ENCODE assay signal across 1 cellular context in the genomic region with DNA sequence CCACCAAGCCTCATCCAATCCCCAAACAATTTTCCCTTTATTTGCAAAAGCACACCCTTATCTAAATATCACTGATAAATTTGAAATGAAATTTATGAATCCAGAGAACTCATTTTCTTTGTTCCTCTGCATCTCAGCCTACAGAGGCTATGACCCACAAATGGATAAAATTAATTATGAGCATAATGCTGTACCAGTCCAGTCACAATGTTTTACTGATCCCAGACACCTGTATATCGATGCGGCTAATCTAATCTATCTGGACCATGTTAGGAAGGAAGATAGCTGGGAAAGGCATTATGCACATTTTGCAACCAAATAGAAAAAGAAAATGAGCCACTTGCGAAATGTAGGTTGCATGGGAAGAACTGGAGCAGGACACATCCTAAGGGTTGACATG.
TF ChIP-seq lines count a peak whose summit lies in the region.

No MANE protein-coding gene starts in this region.

TF ChIP-seq in SK-N-SH, 30 proteins besides CTCF, POLR2A, EP300 and RAD21 (continued from another document):
- TF ChIP-seq, protein P1, sequence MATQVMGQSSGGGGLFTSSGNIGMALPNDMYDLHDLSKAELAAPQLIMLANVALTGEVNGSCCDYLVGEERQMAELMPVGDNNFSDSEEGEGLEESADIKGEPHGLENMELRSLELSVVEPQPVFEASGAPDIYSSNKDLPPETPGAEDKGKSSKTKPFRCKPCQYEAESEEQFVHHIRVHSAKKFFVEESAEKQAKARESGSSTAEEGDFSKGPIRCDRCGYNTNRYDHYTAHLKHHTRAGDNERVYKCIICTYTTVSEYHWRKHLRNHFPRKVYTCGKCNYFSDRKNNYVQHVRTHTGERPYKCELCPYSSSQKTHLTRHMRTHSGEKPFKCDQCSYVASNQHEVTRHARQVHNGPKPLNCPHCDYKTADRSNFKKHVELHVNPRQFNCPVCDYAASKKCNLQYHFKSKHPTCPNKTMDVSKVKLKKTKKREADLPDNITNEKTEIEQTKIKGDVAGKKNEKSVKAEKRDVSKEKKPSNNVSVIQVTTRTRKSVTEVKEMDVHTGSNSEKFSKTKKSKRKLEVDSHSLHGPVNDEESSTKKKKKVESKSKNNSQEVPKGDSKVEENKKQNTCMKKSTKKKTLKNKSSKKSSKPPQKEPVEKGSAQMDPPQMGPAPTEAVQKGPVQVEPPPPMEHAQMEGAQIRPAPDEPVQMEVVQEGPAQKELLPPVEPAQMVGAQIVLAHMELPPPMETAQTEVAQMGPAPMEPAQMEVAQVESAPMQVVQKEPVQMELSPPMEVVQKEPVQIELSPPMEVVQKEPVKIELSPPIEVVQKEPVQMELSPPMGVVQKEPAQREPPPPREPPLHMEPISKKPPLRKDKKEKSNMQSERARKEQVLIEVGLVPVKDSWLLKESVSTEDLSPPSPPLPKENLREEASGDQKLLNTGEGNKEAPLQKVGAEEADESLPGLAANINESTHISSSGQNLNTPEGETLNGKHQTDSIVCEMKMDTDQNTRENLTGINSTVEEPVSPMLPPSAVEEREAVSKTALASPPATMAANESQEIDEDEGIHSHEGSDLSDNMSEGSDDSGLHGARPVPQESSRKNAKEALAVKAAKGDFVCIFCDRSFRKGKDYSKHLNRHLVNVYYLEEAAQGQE (IDR thresholded peaks at IDR 0.05; ENCODE audit: low read depth, low read length), result no peak
- TF ChIP-seq MXI1 (IDR thresholded peaks at IDR 0.05; ENCODE audit: low read depth, low read length) (peak; percentile 19; the same call in 1 of the 2 replicates), NRF1 (IDR thresholded peaks at IDR 0.05; ENCODE audit: low read depth, low read length) (no peak), EZH2phosphoT487 (IDR thresholded peaks at IDR 0.05; ENCODE audit: borderline replicate concordance, low read depth) (no peak), RFX5 (IDR thresholded peaks at IDR 0.05; ENCODE audit: low read length) (no peak), FOXM1 (IDR thresholded peaks at IDR 0.05; ENCODE audit: low read depth) (no peak), FOXJ3 (CRISPR knock-in tag; IDR thresholded peaks at IDR 0.05) (peak; percentile 89), RCOR1 (IDR thresholded peaks at IDR 0.05; ENCODE audit: low read length) (peak; percentile 90), YY1 (IDR thresholded peaks at IDR 0.05; ENCODE audit: low read depth) (no peak), JUND (IDR thresholded peaks at IDR 0.05) (no peak), CHD2 (IDR thresholded peaks at IDR 0.05; ENCODE audit: low read length, partially characterized antibody) (no peak), ELF1 (IDR thresholded peaks at IDR 0.05) (no peak), TEAD4 (IDR thresholded peaks at IDR 0.05; ENCODE audit: borderline replicate concordance, insufficient read depth) (no peak), NFIC (IDR thresholded peaks at IDR 0.05; ENCODE audit: borderline replicate concordance) (no peak), POLR2AphosphoS5 (IDR thresholded peaks at IDR 0.05; ENCODE audit: low read depth, low read length) (no peak), FOSL2 (IDR thresholded peaks at IDR 0.05; ENCODE audit: borderline replicate concordance, low read depth) (no peak), SIN3A (IDR thresholded peaks at IDR 0.05; ENCODE audit: borderline replicate concordance, low read depth, low read length) (no peak), RXRA (IDR thresholded peaks at IDR 0.05; ENCODE audit: borderline replicate concordance, low read depth) (no peak), TAF1 (IDR thresholded peaks at IDR 0.05; ENCODE audit: borderline replicate concordance, low read depth, low read length) (no peak), GATA2 (CRISPR knock-in tag; IDR thresholded peaks at IDR 0.05) (peak; percentile 97)
- TF ChIP-seq, protein P2, sequence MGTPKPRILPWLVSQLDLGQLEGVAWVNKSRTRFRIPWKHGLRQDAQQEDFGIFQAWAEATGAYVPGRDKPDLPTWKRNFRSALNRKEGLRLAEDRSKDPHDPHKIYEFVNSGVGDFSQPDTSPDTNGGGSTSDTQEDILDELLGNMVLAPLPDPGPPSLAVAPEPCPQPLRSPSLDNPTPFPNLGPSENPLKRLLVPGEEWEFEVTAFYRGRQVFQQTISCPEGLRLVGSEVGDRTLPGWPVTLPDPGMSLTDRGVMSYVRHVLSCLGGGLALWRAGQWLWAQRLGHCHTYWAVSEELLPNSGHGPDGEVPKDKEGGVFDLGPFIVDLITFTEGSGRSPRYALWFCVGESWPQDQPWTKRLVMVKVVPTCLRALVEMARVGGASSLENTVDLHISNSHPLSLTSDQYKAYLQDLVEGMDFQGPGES (IDR thresholded peaks at IDR 0.05; ENCODE audit: low read depth, low read length), result no peak
- TF ChIP-seq, protein P3, sequence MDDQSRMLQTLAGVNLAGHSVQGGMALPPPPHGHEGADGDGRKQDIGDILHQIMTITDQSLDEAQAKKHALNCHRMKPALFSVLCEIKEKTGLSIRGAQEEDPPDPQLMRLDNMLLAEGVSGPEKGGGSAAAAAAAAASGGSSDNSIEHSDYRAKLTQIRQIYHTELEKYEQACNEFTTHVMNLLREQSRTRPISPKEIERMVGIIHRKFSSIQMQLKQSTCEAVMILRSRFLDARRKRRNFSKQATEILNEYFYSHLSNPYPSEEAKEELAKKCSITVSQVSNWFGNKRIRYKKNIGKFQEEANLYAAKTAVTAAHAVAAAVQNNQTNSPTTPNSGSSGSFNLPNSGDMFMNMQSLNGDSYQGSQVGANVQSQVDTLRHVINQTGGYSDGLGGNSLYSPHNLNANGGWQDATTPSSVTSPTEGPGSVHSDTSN (IDR thresholded peaks at IDR 0.05), result no peak
- TF ChIP-seq, protein P4, sequence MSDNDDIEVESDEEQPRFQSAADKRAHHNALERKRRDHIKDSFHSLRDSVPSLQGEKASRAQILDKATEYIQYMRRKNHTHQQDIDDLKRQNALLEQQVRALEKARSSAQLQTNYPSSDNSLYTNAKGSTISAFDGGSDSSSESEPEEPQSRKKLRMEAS (IDR thresholded peaks at IDR 0.05; ENCODE audit: low read depth), result no peak
- TF ChIP-seq, protein P5, sequence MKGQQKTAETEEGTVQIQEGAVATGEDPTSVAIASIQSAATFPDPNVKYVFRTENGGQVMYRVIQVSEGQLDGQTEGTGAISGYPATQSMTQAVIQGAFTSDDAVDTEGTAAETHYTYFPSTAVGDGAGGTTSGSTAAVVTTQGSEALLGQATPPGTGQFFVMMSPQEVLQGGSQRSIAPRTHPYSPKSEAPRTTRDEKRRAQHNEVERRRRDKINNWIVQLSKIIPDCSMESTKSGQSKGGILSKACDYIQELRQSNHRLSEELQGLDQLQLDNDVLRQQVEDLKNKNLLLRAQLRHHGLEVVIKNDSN (IDR thresholded peaks at IDR 0.05; ENCODE audit: borderline replicate concordance, low read depth), result no peak
TF ChIP-seq in SK-N-SH: peak in this region for 4.
